In genomic region chr9:99573883-99574282, GRCh38 we compare ENCODE assay signal across 28 cellular contexts.
"Had no signal": no experiment of that assay in that cellular context is flagged by ENCODE, and none has a peak within 500 bp of the region (broad histone marks: within the 10 kb centered on the region; RNA-seq: fewer than 3 reads in every experiment).

No MANE protein-coding gene starts in this region.

- FAIRE-seq: small intestine had no signal

- H3K79me2 ChIP-seq: parathyroid adenoma had no signal

- H3K4me3 Mint-ChIP-seq: natural killer cell; nephron; neural progenitor cell; stimulated activated effector memory CD8-positive, alpha-beta T cell treated with anti-CD3 and anti-CD28 coated beads, Interleukin-12 subunit alpha, Interleukin-12 subunit beta, amount 100 ng/mL, for 72 hours; stimulated activated naive CD8-positive, alpha-beta T cell treated with anti-CD3 and anti-CD28 coated beads, Interleukin-15, amount 100 ng/mL, for 72 hours; type B pancreatic cell had no signal

- DNase-seq: natural killer cell; occipital lobe; ovary; posterior cingulate gyrus; psoas muscle; right cardiac atrium; right lobe of liver; sigmoid colon; small intestine; stimulated activated CD4-positive, alpha-beta T cell treated with anti-CD3 and anti-CD28 coated beads, Interleukin-15, amount 100 ng/mL, for 24 hours; stimulated activated CD4-positive, alpha-beta T cell treated with anti-CD3 and anti-CD28 coated beads, Interleukin-2, amount 100 ng/mL, for 24 hours; stimulated activated CD4-positive, alpha-beta T cell treated with anti-CD3 and anti-CD28 coated beads, Interleukin-2, amount 100 ng/mL, for 48 hours; stimulated activated CD4-positive, alpha-beta T cell treated with anti-CD3 and anti-CD28 coated beads, Interleukin-4, amount 100 ng/mL, for 24 hours; stimulated activated naive CD4-positive, alpha-beta T cell; stimulated activated naive CD8-positive, alpha-beta T cell treated with anti-CD3 and anti-CD28 coated beads, Interleukin-15, amount 100 ng/mL, for 72 hours; stimulated activated naive CD8-positive, alpha-beta T cell treated with anti-CD3 and anti-CD28 coated beads, Interleukin-15, Interleukin-2, amounts not matched to agents 100 U/mL and 50 U/mL, for 24 hours; testis; tibial artery; transverse colon; upper lobe of right lung; uterus had no signal

- H3K9me3 Mint-ChIP-seq: natural killer cell; nephron; neural progenitor cell; stimulated activated effector memory CD8-positive, alpha-beta T cell treated with anti-CD3 and anti-CD28 coated beads, Interleukin-12 subunit alpha, Interleukin-12 subunit beta, amount 100 ng/mL, for 72 hours; stimulated activated naive CD8-positive, alpha-beta T cell treated with anti-CD3 and anti-CD28 coated beads, Interleukin-15, amount 100 ng/mL, for 72 hours; type B pancreatic cell had no signal

- H3K27ac Mint-ChIP-seq: natural killer cell; nephron; neural progenitor cell; progenitor cell of endocrine pancreas; stimulated activated effector memory CD8-positive, alpha-beta T cell treated with anti-CD3 and anti-CD28 coated beads, Interleukin-12 subunit alpha, Interleukin-12 subunit beta, amount 100 ng/mL, for 72 hours; stimulated activated naive CD8-positive, alpha-beta T cell treated with anti-CD3 and anti-CD28 coated beads, Interleukin-15, amount 100 ng/mL, for 72 hours; type B pancreatic cell had no signal

- H3K4me3 ChIP-seq: neural progenitor cell, ovary, psoas muscle, right lobe of liver, sigmoid colon, suprapubic skin, testis, tibial artery, transverse colon, upper lobe of right lung, uterus had no signal

- H3K27me3 ChIP-seq: neural progenitor cell, ovary, right lobe of liver, sigmoid colon, suprapubic skin, testis, tibial artery, transverse colon, upper lobe of right lung, uterus had no signal

- H3K4me1 Mint-ChIP-seq: natural killer cell; nephron; neural progenitor cell; stimulated activated effector memory CD8-positive, alpha-beta T cell treated with anti-CD3 and anti-CD28 coated beads, Interleukin-12 subunit alpha, Interleukin-12 subunit beta, amount 100 ng/mL, for 72 hours had no signal

- H3K9ac ChIP-seq: neural progenitor cell, parathyroid adenoma had no signal

- H3K36me3 Mint-ChIP-seq: natural killer cell; neural progenitor cell; stimulated activated effector memory CD8-positive, alpha-beta T cell treated with anti-CD3 and anti-CD28 coated beads, Interleukin-12 subunit alpha, Interleukin-12 subunit beta, amount 100 ng/mL, for 72 hours; type B pancreatic cell had no signal

- ATAC-seq: natural killer cell; right lobe of liver; stimulated activated effector memory CD8-positive, alpha-beta T cell treated with anti-CD3 and anti-CD28 coated beads, Interleukin-12 subunit alpha, Interleukin-12 subunit beta, amount 100 ng/mL, for 72 hours; stimulated activated naive CD8-positive, alpha-beta T cell treated with anti-CD3 and anti-CD28 coated beads, Interleukin-15, amount 100 ng/mL, for 72 hours; stimulated activated naive CD8-positive, alpha-beta T cell treated with anti-CD3 and anti-CD28 coated beads, Interleukin-15, Interleukin-2, amounts not matched to agents 100 U/mL and 50 U/mL, for 24 hours; upper lobe of right lung had no signal

- H2AFZ ChIP-seq: neural progenitor cell, parathyroid adenoma had no signal

- H3K27ac ChIP-seq: neural progenitor cell, ovary, parathyroid adenoma, psoas muscle, right lobe of liver, suprapubic skin, testis, tibial artery, upper lobe of right lung, uterus had no signal

- H3K4me1 ChIP-seq: neural progenitor cell, parathyroid adenoma, right lobe of liver, suprapubic skin, testis, transverse colon, upper lobe of right lung, uterus had no signal

- H3K36me3 ChIP-seq: neural progenitor cell, ovary, right lobe of liver, sigmoid colon, suprapubic skin, tibial artery, transverse colon, upper lobe of right lung, uterus had no signal

- H3K4me2 ChIP-seq: neural progenitor cell had no signal

- H3K9me3 ChIP-seq: ovary, psoas muscle, right lobe of liver, sigmoid colon, suprapubic skin, testis, tibial artery, transverse colon, upper lobe of right lung, uterus had no signal
